In genomic region chr14:93095742-93096510, GRCh38 we compare ENCODE assay signal across 18 cellular contexts. TPM values are rescaled to one million over a fixed set of nuclear protein-coding genes. Genes with fewer than 3 reads are reported as not detected.
A peak's percentile ranks its signal among the peaks of the same experiment; 100 is the strongest.
DNase-seq lines count a peak whose midpoint lies in the region; ATAC-seq, FAIRE-seq and TF ChIP-seq lines count a peak whose summit lies in the region.
"Had no signal": no experiment of that assay in that cellular context is flagged by ENCODE, and none has a peak within 500 bp of the region (broad histone marks: within the 10 kb centered on the region; RNA-seq: fewer than 3 reads in every experiment).

No MANE protein-coding gene starts in this region.

- no peak overlapping the region for H3K4me3 ChIP-seq in CD4-positive, CD25-positive, alpha-beta regulatory T cell (ENCODE audit: low read depth, low read length)
- H3K4me3 ChIP-seq in HEK293 (ENCODE audit: low read depth, low read length): no peak overlapping the region
- H3K4me3 ChIP-seq in astrocyte (ENCODE audit: insufficient read depth, low read depth, low read length): no peak overlapping the region
- no peak overlapping the region for H3K4me3 ChIP-seq in testis
- H3K4me3 ChIP-seq: GM23338 had no signal

- CTCF ChIA-PET in HEK293 (lab: Yijun Ruan, JAX): interaction anchor here (0.6 to 1.8 kb wide), 5 partner anchors 9 to 123 kb away, joined by 3 to 5 read pairs (median 4); no protein-coding TSS in a partner anchor

- H3K9ac ChIP-seq in astrocyte (ENCODE audit: low read length): no peak overlapping the region

- 91 to 93% methylated on average over 13 of the region's 13 CpGs for WGBS in testis, 2 donors

- DNase-seq in CD4-positive, CD25-positive, alpha-beta regulatory T cell: no peak
- DNase-seq in astrocyte (ENCODE audit: low read depth) (no peak), testis (no peak)
- DNase-seq in natural killer cell treated with Interleukin-12 subunit alpha and Interleukin-12 subunit beta and Interleukin-15 and Interleukin-18, amount 100 ng/mL, for 72 hours (ENCODE audit: low spot score): no peak
- DNase-seq in stimulated activated naive CD4-positive, alpha-beta T cell (lab: John Stamatoyannopoulos, UW): no peak
- DNase-seq: BE2C; CD8-positive, alpha-beta memory T cell; HFFc6; KBM-7; NCI-H1092; NCI-H2107; NCI-H226; NCI-H69; SHP77 treated with DMSO at 0.1 percent for 48 hours had no signal

- no peaks in the 10 kb centered on the region for H3K36me3 ChIP-seq in CD4-positive, CD25-positive, alpha-beta regulatory T cell (ENCODE audit: control insufficient read depth, insufficient read depth, low read length)
- H3K36me3 ChIP-seq in HEK293 (ENCODE audit: control insufficient read depth in 2 of 2, insufficient read depth in 1 of 2, low read length in 2 of 2): no peaks in the 10 kb centered on the region
- H3K36me3 ChIP-seq in astrocyte (ENCODE audit: insufficient read depth, low read length): no peaks in the 10 kb centered on the region
- no peaks in the 10 kb centered on the region for H3K36me3 ChIP-seq in testis (ENCODE audit: low read depth, missing control alignments)
- H3K36me3 ChIP-seq: BE2C had no signal

- no peaks in the 10 kb centered on the region for H3K27me3 ChIP-seq in CD4-positive, CD25-positive, alpha-beta regulatory T cell (ENCODE audit: control insufficient read depth, insufficient read depth, low read length)
- H3K27me3 ChIP-seq in astrocyte (ENCODE audit: insufficient read depth, low read length) (no peaks in the 10 kb centered on the region), testis (no peaks in the 10 kb centered on the region)
- H3K27me3 ChIP-seq: BE2C had no signal

- H3K27ac ChIP-seq in CD4-positive, CD25-positive, alpha-beta regulatory T cell (ENCODE audit: insufficient read depth, low read length, poor library complexity, severe bottlenecking): no peak overlapping the region
- H3K27ac ChIP-seq in HEK293 (ENCODE audit: extremely low read depth, low read depth, low read length) (no peak overlapping the region), astrocyte (ENCODE audit: low read depth, low read length) (no peak overlapping the region), testis (no peak overlapping the region)
- H3K27ac ChIP-seq: HL-60 had no signal

- POLR2A ChIA-PET in HEK293 (lab: Yijun Ruan, JAX): no interaction called here

- no peak for FAIRE-seq in astrocyte (lab: Jason Lieb, UNC)

- H4K20me1 ChIP-seq in astrocyte (ENCODE audit: insufficient read depth, low read length): peaks cover 58% of the 10 kb centered on the region

- no peak for TF ChIP-seq CTCF in HEK293 (tag by site-specific recombination; IDR thresholded peaks at IDR 0.05)
- no peak for TF ChIP-seq CTCF in astrocyte (IDR thresholded peaks at IDR 0.05; ENCODE audit: insufficient read depth, low read depth, low read length)
- TF ChIP-seq CTCF in testis (IDR thresholded peaks at IDR 0.05): no peak

- intact Hi-C loops in testis (cut with DNase I; ENCODE audit: low total_unique reads): no loop called here

- H3K9me3 Mint-ChIP-seq in CD4-positive, CD25-positive, alpha-beta regulatory T cell: peaks cover 0 to 2% (median 0%) of the 10 kb centered on the region in 7 donors
- H3K9me3 Mint-ChIP-seq in astrocyte (ENCODE audit: unreplicated experiment): peaks cover 3% of the 10 kb centered on the region
- no peaks in the 10 kb centered on the region for H3K9me3 Mint-ChIP-seq in natural killer cell treated with Interleukin-12 subunit alpha and Interleukin-12 subunit beta and Interleukin-15 and Interleukin-18, amount 100 ng/mL, for 72 hours
- H3K9me3 Mint-ChIP-seq: CD8-positive, alpha-beta memory T cell; GM23338; HFFc6 had no signal

- ATAC-seq in CD4-positive, CD25-positive, alpha-beta regulatory T cell (ENCODE audit: low read depth in 2 of 2): no peak
- peak in 1 of 2 donors; percentile 30 for ATAC-seq in natural killer cell treated with Interleukin-12 subunit alpha and Interleukin-12 subunit beta and Interleukin-15 and Interleukin-18, amount 100 ng/mL, for 72 hours
- ATAC-seq in GM18519 (IDR thresholded peaks at IDR 0.05; ENCODE audit: low FRiP score, unreplicated experiment): no peak
- ATAC-seq: GM23338 had no signal

- H3K4me3 Mint-ChIP-seq in CD4-positive, CD25-positive, alpha-beta regulatory T cell: no peak overlapping the region
- H3K4me3 Mint-ChIP-seq in astrocyte (ENCODE audit: unreplicated experiment): peak overlapping the region; percentile 28
- peak overlapping the region; percentile 42 for H3K4me3 Mint-ChIP-seq in natural killer cell treated with Interleukin-12 subunit alpha and Interleukin-12 subunit beta and Interleukin-15 and Interleukin-18, amount 100 ng/mL, for 72 hours
- H3K4me3 Mint-ChIP-seq: GM23338, HFFc6 had no signal

- H3K4me2 ChIP-seq in astrocyte (ENCODE audit: low read length): no peak overlapping the region
- H3K4me2 ChIP-seq: GM23338 had no signal

- peaks cover 7% of the 10 kb centered on the region for H3K36me3 Mint-ChIP-seq in CD4-positive, CD25-positive, alpha-beta regulatory T cell
- no peaks in the 10 kb centered on the region for H3K36me3 Mint-ChIP-seq in astrocyte (ENCODE audit: low read depth, unreplicated experiment)
- no peaks in the 10 kb centered on the region for H3K36me3 Mint-ChIP-seq in natural killer cell treated with Interleukin-12 subunit alpha and Interleukin-12 subunit beta and Interleukin-15 and Interleukin-18, amount 100 ng/mL, for 72 hours

- no peaks in the 10 kb centered on the region for H3K27me3 Mint-ChIP-seq in CD4-positive, CD25-positive, alpha-beta regulatory T cell
- H3K27me3 Mint-ChIP-seq in astrocyte (ENCODE audit: low read depth, unreplicated experiment): peaks cover 42% of the 10 kb centered on the region
- no peaks in the 10 kb centered on the region for H3K27me3 Mint-ChIP-seq in natural killer cell treated with Interleukin-12 subunit alpha and Interleukin-12 subunit beta and Interleukin-15 and Interleukin-18, amount 100 ng/mL, for 72 hours

- H2AFZ ChIP-seq in astrocyte (ENCODE audit: low read depth, low read length): no peak overlapping the region
- H2AFZ ChIP-seq: GM23338 had no signal

- TF ChIP-seq POLR2A in testis (IDR thresholded peaks at IDR 0.05): no peak

- H3K9me3 ChIP-seq in CD4-positive, CD25-positive, alpha-beta regulatory T cell (ENCODE audit: control insufficient read depth in 2 of 2, low read length in 2 of 2): no peaks in the 10 kb centered on the region
- H3K9me3 ChIP-seq in HEK293 (ENCODE audit: control insufficient read depth, insufficient read depth, low read depth, low read length): no peaks in the 10 kb centered on the region
- H3K9me3 ChIP-seq in astrocyte (ENCODE audit: insufficient read depth, low read depth, low read length): no peaks in the 10 kb centered on the region
- H3K9me3 ChIP-seq in testis: no peaks in the 10 kb centered on the region
- H3K9me3 ChIP-seq: BE2C had no signal

- H3K4me1 ChIP-seq in CD4-positive, CD25-positive, alpha-beta regulatory T cell (ENCODE audit: control insufficient read depth, insufficient read depth, low read length, poor library complexity, severe bottlenecking): no peaks in the 10 kb centered on the region
- H3K4me1 ChIP-seq in HEK293 (ENCODE audit: control insufficient read depth, insufficient read depth, low read length) (peaks cover 3% of the 10 kb centered on the region; the same call in 1 of the 2 replicates), astrocyte (ENCODE audit: insufficient read depth, low read length) (no peaks in the 10 kb centered on the region), testis (peaks cover 30% of the 10 kb centered on the region)

- peaks cover 0 to 46% (median 19%) of the 10 kb centered on the region in 4 donors for H3K4me1 Mint-ChIP-seq in CD4-positive, CD25-positive, alpha-beta regulatory T cell
- H3K4me1 Mint-ChIP-seq in astrocyte (ENCODE audit: low read depth, unreplicated experiment): no peaks in the 10 kb centered on the region
- peaks cover 23 to 37% of the 10 kb centered on the region in 2 donors for H3K4me1 Mint-ChIP-seq in natural killer cell treated with Interleukin-12 subunit alpha and Interleukin-12 subunit beta and Interleukin-15 and Interleukin-18, amount 100 ng/mL, for 72 hours (ENCODE audit: low read depth in 2 of 2)

- peak overlapping the region in 2 of 3 donors; percentile 68 to 72 for H3K27ac Mint-ChIP-seq in CD4-positive, CD25-positive, alpha-beta regulatory T cell
- H3K27ac Mint-ChIP-seq in astrocyte (ENCODE audit: unreplicated experiment): no peak overlapping the region
- H3K27ac Mint-ChIP-seq in natural killer cell treated with Interleukin-12 subunit alpha and Interleukin-12 subunit beta and Interleukin-15 and Interleukin-18, amount 100 ng/mL, for 72 hours: peak overlapping the region; percentile 24 to 40
- H3K27ac Mint-ChIP-seq: GM23338, HFFc6 had no signal

- peaks cover 5% of the 10 kb centered on the region for H3K79me2 ChIP-seq in astrocyte (ENCODE audit: insufficient read depth, low read length)

TF ChIP-seq in HEK293, 187 proteins besides CTCF, POLR2A, EP300 and RAD21 (continues in another document):
- TF ChIP-seq REPIN1 (tag by site-specific recombination; IDR thresholded peaks at IDR 0.05; ENCODE audit: low read depth) (no peak), ZFP69B (tag by site-specific recombination; IDR thresholded peaks at IDR 0.05) (no peak), ZNF202 (tag by site-specific recombination; IDR thresholded peaks at IDR 0.05; ENCODE audit: borderline replicate concordance) (no peak), ZNF580 (tag by site-specific recombination; IDR thresholded peaks at IDR 0.05) (peak; percentile 45; the same call in 1 of the 2 replicates), ZNF354C (tag by site-specific recombination; IDR thresholded peaks at IDR 0.05; ENCODE audit: borderline replicate concordance, low read depth) (no peak), ZNF830 (tag by site-specific recombination; IDR thresholded peaks at IDR 0.05; ENCODE audit: low read depth) (no peak), SP3 (tag by site-specific recombination; IDR thresholded peaks at IDR 0.05) (no peak), SP2 (tag by site-specific recombination; IDR thresholded peaks at IDR 0.05) (no peak)

RNA-seq across cellular contexts. Expression of gene ITPK1, which starts 19.8 kb away (rescaled TPM):
- total RNA-seq in CD4-positive, CD25-positive, alpha-beta regulatory T cell: 54.1 TPM
- 10 to 100 TPM; 19.5 to 24.5 (median 21.3) TPM for polyA plus RNA-seq in CD4-positive, CD25-positive, alpha-beta regulatory T cell
- total RNA-seq in astrocyte: 11.2 and 13.0 TPM in 2 replicates
- total RNA-seq in natural killer cell treated with Interleukin-12 subunit alpha and Interleukin-12 subunit beta and Interleukin-15 and Interleukin-18, amount 100 ng/mL, for 72 hours: 10 to 100 TPM; 57.9 to 92.1 TPM
- total RNA-seq in testis: 10 to 100 TPM; 78.3 to 90.6 TPM
- polyA plus RNA-seq in testis (ENCODE audit: insufficient read depth, low read depth, low replicate concordance): 92.5 TPM

Comparison
In these comparisons a context has a peak if more than half of its experiments do, and no peak if none do; other contexts are left out.
1. H3K4me3 Mint-ChIP-seq: peak in astrocyte (single experiment) and natural killer cell treated with Interleukin-12 subunit alpha and Interleukin-12 subunit beta and Interleukin-15 and Interleukin-18, amount 100 ng/mL, for 72 hours (single experiment); none in CD4-positive, CD25-positive, alpha-beta regulatory T cell (0 of 4).